In genomic region chr2:200770847-200771246, GRCh38 we compare ENCODE assay signal across 18 cellular contexts.
"Had no signal": no experiment of that assay in that cellular context is flagged by ENCODE, and none has a peak within 500 bp of the region (broad histone marks: within the 10 kb centered on the region; RNA-seq: fewer than 3 reads in every experiment).

No MANE protein-coding gene starts in this region.

- ATAC-seq: activated naive CD8-positive, alpha-beta T cell treated with anti-CD3 and anti-CD28 coated beads, Interleukin-2, amount 50 U/mL, for 24 hours; heart right ventricle; naive thymus-derived CD4-positive, alpha-beta T cell; pancreas; psoas muscle; WTC11 had no signal

- DNase-seq: activated CD4-positive, alpha-beta memory T cell treated with anti-CD3 and anti-CD28 coated beads, Interleukin-2, amount 10 ng/mL, durations not matched to agents 7 days and 5 days; activated CD4-positive, alpha-beta T cell treated with anti-CD3 and anti-CD28 coated beads for 1 hour; activated CD4-positive, alpha-beta T cell treated with anti-CD3 and anti-CD28 coated beads, Interleukin-2, amount 10 ng/mL, durations not matched to agents 7 days and 5 days; activated naive CD8-positive, alpha-beta T cell treated with anti-CD3 and anti-CD28 coated beads, Interleukin-2, amount 50 U/mL, for 24 hours; activated T-cell treated with anti-CD3 and anti-CD28 coated beads, Interleukin-2, amount 50 U/mL, for 48 hours; dermis blood vessel endothelial cell; effector CD4-positive, alpha-beta T cell; heart right ventricle; midbrain; naive thymus-derived CD4-positive, alpha-beta T cell; pancreas; psoas muscle; spleen; stimulated activated naive CD4-positive, alpha-beta T cell treated with Interleukin-2 at 50 U/mL for 16 hours; T-helper 2 cell; transverse colon; uterus had no signal

- H3K4me3 ChIP-seq: heart right ventricle, pancreas, psoas muscle, spleen, transverse colon, uterus had no signal
